In the genomic region with DNA sequence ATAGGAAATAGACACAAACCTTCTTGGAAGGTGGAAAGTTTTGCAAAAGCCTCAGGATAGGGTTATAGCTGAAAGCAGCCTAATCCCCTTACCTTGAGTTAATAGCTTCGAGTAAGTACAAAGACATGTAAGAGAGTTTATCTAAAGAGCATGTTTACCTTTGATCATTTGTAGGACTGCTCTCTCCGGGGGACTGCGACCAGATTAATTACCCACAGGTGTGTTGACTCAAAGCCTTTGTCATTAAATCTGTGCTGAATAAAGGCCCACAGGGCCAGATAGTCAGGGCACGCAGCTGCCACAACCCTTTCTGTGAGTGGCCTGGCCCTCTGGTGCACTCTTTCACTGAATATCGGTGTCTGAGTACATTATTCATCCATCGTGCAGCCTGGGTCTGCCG, we compare ENCODE assay signal across 26 cellular contexts. TPM values are rescaled to one million over a fixed set of nuclear protein-coding genes. Genes with fewer than 3 reads are reported as not detected.
DNase-seq lines count a peak whose midpoint lies in the region; ATAC-seq and TF ChIP-seq lines count a peak whose summit lies in the region.
"Had no signal": no experiment of that assay in that cellular context is flagged by ENCODE, and none has a peak within 500 bp of the region (broad histone marks: within the 10 kb centered on the region; RNA-seq: fewer than 3 reads in every experiment).

No MANE protein-coding gene starts in this region.

- no peaks in the 10 kb centered on the region for H3K9me3 ChIP-seq in left ventricle myocardium inferior (replicated peaks)
- H3K9me3 ChIP-seq: adrenal gland, colonic mucosa, esophagus muscularis mucosa, stomach, transverse colon had no signal

- ATAC-seq in Right ventricle myocardium superior (ENCODE audit: poor library complexity): no peak
- ATAC-seq: activated CD8-positive, alpha-beta T cell treated with anti-CD3 and anti-CD28 coated beads, Interleukin-2, amount 10 ng/mL, durations not matched to agents 7 days and 5 days; naive thymus-derived CD4-positive, alpha-beta T cell had no signal

- H3K27ac ChIP-seq in left ventricle myocardium inferior (replicated peaks): peak overlapping the region; percentile 5
- H3K27ac ChIP-seq: adrenal gland, colonic mucosa had no signal

- intact Hi-C loops in left ventricle myocardium inferior (cut with micrococcal nuclease) (loop anchor here (2.0 kb wide), 1 partner anchor 43 kb away; no protein-coding TSS in a partner anchor), Right ventricle myocardium superior (cut with DNase I) (loop anchor here (2.0 kb wide), 1 partner anchor 43 kb away; no protein-coding TSS in a partner anchor)

- H3K27me3 ChIP-seq in left ventricle myocardium inferior (ENCODE audit: low read depth): no peaks in the 10 kb centered on the region
- H3K27me3 ChIP-seq: adrenal gland, colonic mucosa, esophagus muscularis mucosa, stomach, transverse colon had no signal

- H3K4me1 ChIP-seq in left ventricle myocardium inferior: peaks cover 62% of the 10 kb centered on the region

- no peak overlapping the region for H3K4me3 ChIP-seq in left ventricle myocardium inferior
- H3K4me3 ChIP-seq in fibroblast of villous mesenchyme (ENCODE audit: low read depth, low read length): peak overlapping the region; percentile 18
- no peak overlapping the region for H3K4me3 ChIP-seq in foreskin fibroblast (ENCODE audit: low read depth in 1 of 2, low read length in 2 of 2)
- H3K4me3 ChIP-seq: adrenal gland, colonic mucosa, esophagus muscularis mucosa, stomach, transverse colon had no signal

- peaks cover 16% of the 10 kb centered on the region for H3K36me3 ChIP-seq in left ventricle myocardium inferior
- H3K36me3 ChIP-seq: adrenal gland, colonic mucosa, transverse colon had no signal

- no peak for TF ChIP-seq CTCF in left ventricle myocardium inferior (IDR thresholded peaks at IDR 0.05; ENCODE audit: borderline replicate concordance)
- no peak for TF ChIP-seq CTCF in fibroblast of villous mesenchyme (IDR thresholded peaks at IDR 0.05; ENCODE audit: insufficient read depth, low read depth, low read length)
- no peak for TF ChIP-seq CTCF in foreskin fibroblast (IDR thresholded peaks at IDR 0.05; ENCODE audit: low read depth, low read length)

- DNase-seq in left ventricle myocardium inferior (no peak), Right ventricle myocardium superior (no peak), NCI-H69 (lab: John Stamatoyannopoulos, UW) (peak; percentile 5), fibroblast of villous mesenchyme (ENCODE audit: low read depth) (no peak), NCI-H187 treated with DMSO at 0.1 percent for 48 hours (lab: John Stamatoyannopoulos, UW) (no peak), DMS79 treated with DMSO at 0.1 percent for 48 hours (lab: John Stamatoyannopoulos, UW) (no peak), foreskin fibroblast (no peak)
- no peak for DNase-seq in stimulated activated CD4-positive, alpha-beta T cell treated with anti-CD3 and anti-CD28 coated beads, Interleukin-2, amount 100 ng/mL, for 24 hours
- DNase-seq: activated CD4-positive, CD25-positive, alpha-beta regulatory T cell treated with anti-CD3 and anti-CD28 coated beads, Interleukin-2, amount 50 U/mL, for 72 hours; activated CD8-positive, alpha-beta T cell treated with anti-CD3 and anti-CD28 coated beads, Interleukin-2, amount 10 ng/mL, durations not matched to agents 7 days and 5 days; activated T-cell treated with anti-CD3 and anti-CD28 coated beads, Interleukin-2, amount 50 U/mL, for 1 hour; adrenal gland; colonic mucosa; DMS 273 treated with DMSO at 0.1 percent for 48 hours; H7; Karpas-422; mesendoderm; naive thymus-derived CD4-positive, alpha-beta T cell; NCI-H1092 treated with DMSO at 0.1 percent for 48 hours; NCI-H2107; NCI-H524; OCI-M1; stimulated activated CD4-positive, alpha-beta T cell treated with anti-CD3 and anti-CD28 coated beads, Interleukin-12 subunit alpha, Interleukin-12 subunit beta, amount 100 ng/mL, for 4 hours; stomach; transverse colon had no signal

RNA-seq across cellular contexts. Expression of a gene that starts 5.5 kb away (rescaled TPM):
- 9.9 TPM for total RNA-seq in left ventricle myocardium inferior
- 9.2 TPM for total RNA-seq in Right ventricle myocardium superior
- 45.3 and 54.8 TPM in 2 replicates for total RNA-seq in fibroblast of villous mesenchyme

RNA-seq across cellular contexts. Expression of a gene that starts 40.9 kb away (rescaled TPM):
- 400 TPM for total RNA-seq in left ventricle myocardium inferior
- 398 TPM for total RNA-seq in Right ventricle myocardium superior
- 475 and 661 TPM in 2 replicates for total RNA-seq in fibroblast of villous mesenchyme
